Comparison of ENCODE assay signal across 10 cellular contexts in the genomic region with DNA sequence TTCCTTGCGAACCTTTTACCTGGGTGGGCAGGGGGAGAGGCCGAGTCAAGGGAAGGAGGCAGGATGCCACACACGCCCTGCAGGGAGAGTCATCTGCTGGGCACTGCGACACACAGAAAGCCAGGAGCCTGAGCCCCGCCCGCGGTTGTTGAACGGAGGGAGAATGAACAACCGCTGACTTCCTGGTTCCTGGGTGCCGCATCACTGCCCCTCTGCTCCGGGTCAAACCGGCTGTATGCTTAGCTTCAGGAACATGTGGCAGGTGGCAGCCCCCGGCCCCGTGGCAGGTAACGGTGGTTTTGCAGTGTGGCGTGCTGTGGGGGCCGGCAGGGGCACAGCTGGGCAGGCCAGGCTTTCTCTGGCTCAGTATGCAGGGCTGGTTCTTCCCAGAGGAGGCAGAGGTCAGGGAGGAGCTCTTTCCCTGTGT. TPM values are rescaled to one million over a fixed set of nuclear protein-coding genes. Genes with fewer than 3 reads are reported as not detected.
DNase-seq lines count a peak whose midpoint lies in the region; ATAC-seq and TF ChIP-seq lines count a peak whose summit lies in the region.
"Had no signal": no experiment of that assay in that cellular context is flagged by ENCODE, and none has a peak within 500 bp of the region (broad histone marks: within the 10 kb centered on the region; RNA-seq: fewer than 3 reads in every experiment).

No MANE protein-coding gene starts in this region.

- ATAC-seq in stimulated activated effector memory CD8-positive, alpha-beta T cell treated with anti-CD3 and anti-CD28 coated beads, Interleukin-12 subunit alpha, Interleukin-12 subunit beta, amount 100 ng/mL, for 72 hours = peak; percentile 44
- ATAC-seq in HG03378 (IDR thresholded peaks at IDR 0.05; ENCODE audit: unreplicated experiment) = no peak
- no peak for ATAC-seq in GM19328 (IDR thresholded peaks at IDR 0.05; ENCODE audit: unreplicated experiment)
- ATAC-seq: gastrocnemius medialis had no signal

- no peak for TF ChIP-seq POLR2A in NB4 (IDR thresholded peaks at IDR 0.05; ENCODE audit: extremely low read depth, insufficient read length)

- no peaks in the 10 kb centered on the region for H3K36me3 Mint-ChIP-seq in stimulated activated effector memory CD8-positive, alpha-beta T cell treated with anti-CD3 and anti-CD28 coated beads, Interleukin-12 subunit alpha, Interleukin-12 subunit beta, amount 100 ng/mL, for 72 hours

- WGBS in hepatocyte (ENCODE audit: low lambda C conversion rate, missing lambda C conversion rate) = 69% methylated on average over 17 of the region's 17 CpGs

- H3K4me3 ChIP-seq in NB4 (ENCODE audit: low read depth, low read length) = no peak overlapping the region
- no peak overlapping the region for H3K4me3 ChIP-seq in hepatocyte
- H3K4me3 ChIP-seq: gastrocnemius medialis had no signal

- H3K27ac ChIP-seq in hepatocyte = no peak overlapping the region
- H3K27ac ChIP-seq: gastrocnemius medialis had no signal

- H2AFZ ChIP-seq in hepatocyte = peak overlapping the region; percentile 39

- H3K4me2 ChIP-seq in hepatocyte = peak overlapping the region; percentile 78

- H3K36me3 ChIP-seq in hepatocyte (replicated peaks; ENCODE audit: insufficient read depth, low read depth) = no peaks in the 10 kb centered on the region
- H3K36me3 ChIP-seq: gastrocnemius medialis had no signal

- H3K9me3 ChIP-seq in hepatocyte (ENCODE audit: low read depth) = no peaks in the 10 kb centered on the region
- H3K9me3 ChIP-seq: gastrocnemius medialis had no signal

- no peaks in the 10 kb centered on the region for H3K9me2 ChIP-seq in hepatocyte (replicated peaks; ENCODE audit: insufficient read depth)

- TF ChIP-seq CTCF in NB4 (IDR thresholded peaks at IDR 0.05; ENCODE audit: low read depth, low read length) (no peak), hepatocyte (IDR thresholded peaks at IDR 0.05; ENCODE audit: poor library complexity) (no peak)

- H3K4me3 Mint-ChIP-seq in stimulated activated effector memory CD8-positive, alpha-beta T cell treated with anti-CD3 and anti-CD28 coated beads, Interleukin-12 subunit alpha, Interleukin-12 subunit beta, amount 100 ng/mL, for 72 hours = peak overlapping the region; percentile 46

- H3K79me2 ChIP-seq in hepatocyte = no peaks in the 10 kb centered on the region

- H3K4me1 ChIP-seq in hepatocyte (ENCODE audit: insufficient read depth) = no peaks in the 10 kb centered on the region
- H3K4me1 ChIP-seq: gastrocnemius medialis had no signal

- H3K4me1 Mint-ChIP-seq in stimulated activated effector memory CD8-positive, alpha-beta T cell treated with anti-CD3 and anti-CD28 coated beads, Interleukin-12 subunit alpha, Interleukin-12 subunit beta, amount 100 ng/mL, for 72 hours = peaks cover 29% of the 10 kb centered on the region

- no peaks in the 10 kb centered on the region for H3K9me3 Mint-ChIP-seq in stimulated activated effector memory CD8-positive, alpha-beta T cell treated with anti-CD3 and anti-CD28 coated beads, Interleukin-12 subunit alpha, Interleukin-12 subunit beta, amount 100 ng/mL, for 72 hours

- no peaks in the 10 kb centered on the region for H4K20me1 ChIP-seq in hepatocyte (ENCODE audit: insufficient read depth, poor library complexity, severe bottlenecking)

- peak overlapping the region; percentile 46 for H3K27ac Mint-ChIP-seq in stimulated activated effector memory CD8-positive, alpha-beta T cell treated with anti-CD3 and anti-CD28 coated beads, Interleukin-12 subunit alpha, Interleukin-12 subunit beta, amount 100 ng/mL, for 72 hours

- DNase-seq in NB4 (ENCODE audit: low read depth) (peak; percentile 46), hepatocyte (ENCODE audit: low spot score) (peak; percentile 34), GM19238 (ENCODE audit: insufficient read length, low spot score) (no peak), NCI-H1092 treated with DMSO at 0.1 percent for 48 hours (lab: John Stamatoyannopoulos, UW) (no peak)
- DNase-seq in activated CD4-positive, alpha-beta T cell treated with anti-CD3 and anti-CD28 coated beads, Interleukin-2, amount 50 U/mL, for 4 hours = peak; percentile 19 to 21
- DNase-seq in stimulated activated effector memory CD8-positive, alpha-beta T cell treated with anti-CD3 and anti-CD28 coated beads, Interleukin-12 subunit alpha, Interleukin-12 subunit beta, amount 100 ng/mL, for 72 hours (ENCODE audit: low spot score in 2 of 2) = no peak
- DNase-seq: gastrocnemius medialis, NCI-H1417 treated with DMSO at 0.1 percent for 48 hours had no signal

- H3K27me3 ChIP-seq in hepatocyte = no peaks in the 10 kb centered on the region
- H3K27me3 ChIP-seq: gastrocnemius medialis had no signal

RNA-seq across cellular contexts. Expression of a gene that starts 33.4 kb away (rescaled TPM):
- 8.9 and 10.1 TPM in 2 replicates for total RNA-seq in hepatocyte
- polyA plus RNA-seq in hepatocyte = 6.1 and 8.4 TPM in 2 replicates

Comparison
In these comparisons a context has a peak if more than half of its experiments do, and no peak if none do; other contexts are left out.
1. DNase-seq: peak in NB4 (single experiment), activated CD4-positive, alpha-beta T cell treated with anti-CD3 and anti-CD28 coated beads, Interleukin-2, amount 50 U/mL, for 4 hours (2 of 2) and hepatocyte (single experiment); none in stimulated activated effector memory CD8-positive, alpha-beta T cell treated with anti-CD3 and anti-CD28 coated beads, Interleukin-12 subunit alpha, Interleukin-12 subunit beta, amount 100 ng/mL, for 72 hours (0 of 2), GM19238 (single experiment) and NCI-H1092 treated with DMSO at 0.1 percent for 48 hours (single experiment).